Comparison of ENCODE assay signal across 12 cellular contexts in genomic region chr14:93759781-93760307, GRCh38. TPM values are rescaled to one million over a fixed set of nuclear protein-coding genes. Genes with fewer than 3 reads are reported as not detected.
DNase-seq lines count a peak whose midpoint lies in the region; ATAC-seq and TF ChIP-seq lines count a peak whose summit lies in the region.
"Had no signal": no experiment of that assay in that cellular context is flagged by ENCODE, and none has a peak within 500 bp of the region (broad histone marks: within the 10 kb centered on the region; RNA-seq: fewer than 3 reads in every experiment).

No MANE protein-coding gene starts in this region.

- peak; percentile 89 for DNase-seq in NCI-H2171 treated with DMSO at 0.1 percent for 48 hours (lab: John Stamatoyannopoulos, UW)
- peak; percentile 48 for DNase-seq in cerebellum (ENCODE audit: low spot score)
- peak; percentile 79 to 93 (median 93) for DNase-seq in right lobe of liver
- DNase-seq in omental fat pad (ENCODE audit: low spot score): no peak
- DNase-seq: activated T-cell treated with anti-CD3 and anti-CD28 coated beads, Interleukin-2, amount 50 U/mL, for 24 hours; DND-41; GOT3 had no signal

- no peak for TF ChIP-seq POLR2A in right lobe of liver (IDR thresholded peaks at IDR 0.05)

- H3K4me3 ChIP-seq in right lobe of liver: no peak overlapping the region

- TF ChIP-seq CTCF in right lobe of liver (IDR thresholded peaks at IDR 0.05): no peak
- no peak for TF ChIP-seq CTCF in omental fat pad (IDR thresholded peaks at IDR 0.05)

- no peaks in the 10 kb centered on the region for H3K27me3 ChIP-seq in right lobe of liver

- no peaks in the 10 kb centered on the region for H3K9me3 ChIP-seq in right lobe of liver

- WGBS in right lobe of liver (ENCODE audit: insufficient coverage, low coverage, low lambda C conversion rate, missing lambda C conversion rate): 20% methylated on average over 6 of the region's 14 CpGs

- ATAC-seq in right lobe of liver (peak; percentile 94 to 98 (median 97)), GM18858 (IDR thresholded peaks at IDR 0.05; ENCODE audit: unreplicated experiment) (no peak), GM19328 (IDR thresholded peaks at IDR 0.05; ENCODE audit: unreplicated experiment) (no peak), HG03442 (IDR thresholded peaks at IDR 0.05; ENCODE audit: unreplicated experiment) (no peak), omental fat pad (ENCODE audit: low FRiP score) (no peak)

- intact Hi-C loops in right lobe of liver (cut with DNase I): no loop called here

- H3K27ac ChIP-seq in right lobe of liver (peak overlapping the region in 2 of 3 donors; percentile 41 to 59), temporal lobe (ENCODE audit: low read depth, low read length) (peak overlapping the region; percentile 2)

- H3K36me3 ChIP-seq in right lobe of liver: no peaks in the 10 kb centered on the region

- peaks cover 0 to 13% (median 5%) of the 10 kb centered on the region in 4 donors for H3K4me1 ChIP-seq in right lobe of liver

RNA-seq across cellular contexts. Expression of gene PRIMA1, which starts 28.4 kb away (rescaled TPM):
- 0.73 TPM for total RNA-seq in cerebellum
- total RNA-seq in right lobe of liver: under 1 TPM in 4 of 6 experiments, not detected in 2; 0.31 to 0.95 (median 0.43) TPM
- total RNA-seq in temporal lobe: under 0.01 TPM
- 1 to 10 TPM; 1.0 to 4.6 (median 3.0) TPM for total RNA-seq in omental fat pad
- total RNA-seq: OCI-LY7 had no signal

Comparison
In these comparisons a context has a peak if more than half of its experiments do, and no peak if none do; other contexts are left out.
1. ATAC-seq: peak in right lobe of liver (4 of 4); none in GM18858 (single experiment), GM19328 (single experiment), HG03442 (single experiment) and omental fat pad (single experiment).